ENCODE assay signal across 5 cellular contexts in genomic region chr18:31799257-31799656, GRCh38. TPM values are rescaled to one million over a fixed set of nuclear protein-coding genes. Genes with fewer than 3 reads are reported as not detected.
"Had no signal": no experiment of that assay in that cellular context is flagged by ENCODE, and none has a peak within 500 bp of the region (broad histone marks: within the 10 kb centered on the region; RNA-seq: fewer than 3 reads in every experiment).

No MANE protein-coding gene starts in this region.

RNA-seq across cellular contexts. Expression of gene SLC25A52, which starts 38.6 kb away (rescaled TPM):
- total RNA-seq: HT-29, HT1080, IMR-90 had no signal
- polyA plus RNA-seq: HepG2, IgD-negative memory B cell, IMR-90 had no signal
